In the genomic region with DNA sequence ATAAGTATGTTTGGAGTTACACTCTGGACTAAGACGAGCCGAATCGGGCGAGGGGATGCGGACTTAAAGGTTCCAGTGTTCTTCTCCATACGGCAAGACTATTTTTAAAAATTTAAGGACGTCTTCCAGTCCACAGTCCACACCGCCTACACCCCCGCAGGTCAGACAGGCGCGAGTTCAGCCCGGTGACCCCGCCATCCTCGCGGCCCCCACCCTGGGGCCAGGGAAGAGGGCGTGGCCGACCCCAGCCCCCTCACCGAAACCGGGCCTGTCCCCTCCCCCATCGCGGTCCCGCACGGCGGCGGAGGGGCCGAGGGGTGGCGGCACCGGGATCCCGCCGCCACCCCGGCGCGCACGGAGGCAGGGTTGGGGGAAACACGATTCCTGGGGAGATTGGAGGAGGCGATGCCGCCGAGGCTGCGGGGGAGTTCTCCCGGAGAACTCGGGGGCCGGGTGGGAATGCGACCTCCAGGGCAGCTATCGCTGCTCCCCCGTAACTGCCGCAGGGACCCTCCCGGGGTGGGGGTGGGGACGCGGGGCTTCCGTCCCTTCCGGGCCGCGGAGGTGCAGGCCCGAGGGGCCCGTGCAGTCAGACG, we compare ENCODE assay signal across 8 cellular contexts. TPM values are rescaled to one million over a fixed set of nuclear protein-coding genes. Genes with fewer than 3 reads are reported as not detected.
DNase-seq lines count a peak whose midpoint lies in the region; TF ChIP-seq lines count a peak whose summit lies in the region.

No MANE protein-coding gene starts in this region.

- H3K4me1 ChIP-seq in CD8-positive, alpha-beta memory T cell (ENCODE audit: insufficient read depth, low read length): peaks cover 9% of the 10 kb centered on the region
- peaks cover 0 to 18% of the 10 kb centered on the region in 2 donors for H3K4me1 ChIP-seq in right atrium auricular region

- no peaks in the 10 kb centered on the region for H3K9me3 Mint-ChIP-seq in CD8-positive, alpha-beta memory T cell
- no peaks in the 10 kb centered on the region for H3K9me3 Mint-ChIP-seq in HFFc6
- no peaks in the 10 kb centered on the region for H3K9me3 Mint-ChIP-seq in activated CD4-positive, alpha-beta memory T cell treated with anti-CD3 and anti-CD28 coated beads for 36 hours

- TF ChIP-seq CTCF in HFFc6 (IDR thresholded peaks at IDR 0.05) (no peak), right atrium auricular region (IDR thresholded peaks at IDR 0.05) (no peak)

- H3K36me3 Mint-ChIP-seq in CD8-positive, alpha-beta memory T cell: no peaks in the 10 kb centered on the region
- H3K36me3 Mint-ChIP-seq in HFFc6 (ENCODE audit: low read depth): no peaks in the 10 kb centered on the region
- no peaks in the 10 kb centered on the region for H3K36me3 Mint-ChIP-seq in activated CD4-positive, alpha-beta memory T cell treated with anti-CD3 and anti-CD28 coated beads for 36 hours

- no peaks in the 10 kb centered on the region for H3K27me3 ChIP-seq in CD8-positive, alpha-beta memory T cell (ENCODE audit: insufficient read depth, low read length, poor library complexity, severe bottlenecking)
- no peaks in the 10 kb centered on the region for H3K27me3 ChIP-seq in right atrium auricular region

- H3K36me3 ChIP-seq in CD8-positive, alpha-beta memory T cell (ENCODE audit: insufficient read depth, low read length): no peaks in the 10 kb centered on the region
- no peaks in the 10 kb centered on the region for H3K36me3 ChIP-seq in right atrium auricular region

- H3K27me3 Mint-ChIP-seq in CD8-positive, alpha-beta memory T cell: peaks cover 18 to 22% of the 10 kb centered on the region in 2 donors
- peaks cover 5% of the 10 kb centered on the region for H3K27me3 Mint-ChIP-seq in HFFc6 (ENCODE audit: insufficient read depth)
- H3K27me3 Mint-ChIP-seq in activated CD4-positive, alpha-beta memory T cell treated with anti-CD3 and anti-CD28 coated beads for 36 hours: peaks cover 13% of the 10 kb centered on the region

- no peak overlapping the region for H3K27ac ChIP-seq in CD8-positive, alpha-beta memory T cell (ENCODE audit: low read depth, low read length)
- H3K27ac ChIP-seq in right atrium auricular region (peak overlapping the region; percentile 90 to 96), skin epidermis (peak overlapping the region; percentile 23 to 88 (median 83))

- H3K4me3 ChIP-seq in CD8-positive, alpha-beta memory T cell (ENCODE audit: low read length): peak overlapping the region; percentile 39
- peak overlapping the region; percentile 64 to 86 for H3K4me3 ChIP-seq in right atrium auricular region
- H3K4me3 ChIP-seq in skin epidermis: peak overlapping the region; percentile 43 to 67 (median 50)

- no peak for DNase-seq in CD8-positive, alpha-beta memory T cell
- DNase-seq in HFFc6: no peak
- no peak for DNase-seq in activated CD4-positive, alpha-beta memory T cell treated with anti-CD3 and anti-CD28 coated beads for 36 hours
- no peak for DNase-seq in right atrium auricular region (ENCODE audit: low spot score)
- no peak for DNase-seq in germinal center (ENCODE audit: low spot score)
- DNase-seq in RKO (ENCODE audit: low spot score): no peak
- DNase-seq in Kasumi-1 (lab: John Stamatoyannopoulos, UW): no peak

- POLR2A ChIA-PET in CD8-positive, alpha-beta memory T cell (lab: Charles Lee): interaction anchor here (1.2 kb wide), 1 partner anchor 23 kb away, joined by 5 read pairs; no protein-coding TSS in a partner anchor
- POLR2A ChIA-PET in activated CD4-positive, alpha-beta memory T cell treated with anti-CD3 and anti-CD28 coated beads for 36 hours (lab: Charles Lee): no interaction called here

- peak overlapping the region in 5 of 8 donors; percentile 39 to 79 (median 47) for H3K27ac Mint-ChIP-seq in CD8-positive, alpha-beta memory T cell
- H3K27ac Mint-ChIP-seq in HFFc6: peak overlapping the region; percentile 89
- H3K27ac Mint-ChIP-seq in activated CD4-positive, alpha-beta memory T cell treated with anti-CD3 and anti-CD28 coated beads for 36 hours: no peak overlapping the region

- no peaks in the 10 kb centered on the region for H3K9me3 ChIP-seq in CD8-positive, alpha-beta memory T cell (ENCODE audit: low read length)
- H3K9me3 ChIP-seq in right atrium auricular region: no peaks in the 10 kb centered on the region

- H3K4me1 Mint-ChIP-seq in CD8-positive, alpha-beta memory T cell: peaks cover 9 to 12% (median 12%) of the 10 kb centered on the region in 3 donors
- peaks cover 32% of the 10 kb centered on the region for H3K4me1 Mint-ChIP-seq in HFFc6 (ENCODE audit: low read depth)
- peaks cover 10% of the 10 kb centered on the region for H3K4me1 Mint-ChIP-seq in activated CD4-positive, alpha-beta memory T cell treated with anti-CD3 and anti-CD28 coated beads for 36 hours (ENCODE audit: low read depth)

- CTCF ChIA-PET in CD8-positive, alpha-beta memory T cell (lab: Charles Lee): no interaction called here
- CTCF ChIA-PET in activated CD4-positive, alpha-beta memory T cell treated with anti-CD3 and anti-CD28 coated beads for 36 hours (lab: Charles Lee): no interaction called here

- intact Hi-C loops in activated CD4-positive, alpha-beta memory T cell treated with anti-CD3 and anti-CD28 coated beads for 36 hours (cut with micrococcal nuclease): loop anchor here (5.0 kb wide), 1 partner anchor 198 kb away; no protein-coding TSS in a partner anchor

- peak overlapping the region; percentile 77 to 86 (median 84) for H3K4me3 Mint-ChIP-seq in CD8-positive, alpha-beta memory T cell
- peak overlapping the region; percentile 85 for H3K4me3 Mint-ChIP-seq in HFFc6
- peak overlapping the region; percentile 61 for H3K4me3 Mint-ChIP-seq in activated CD4-positive, alpha-beta memory T cell treated with anti-CD3 and anti-CD28 coated beads for 36 hours

RNA-seq across cellular contexts. Expression of gene SMAD7, which starts 24.6 kb away (rescaled TPM):
- total RNA-seq in CD8-positive, alpha-beta memory T cell: 10 to 100 TPM; 23.3 TPM
- polyA plus RNA-seq in CD8-positive, alpha-beta memory T cell: 7.0 TPM
- total RNA-seq in HFFc6 (2021; fragmentation: NEBNext Ultra II Directional; extraction: Animal tissue kit (Norgen Biotek cat#: 25700)): 10 to 100 TPM; 29.6 to 35.8 (median 30.7) TPM
- 10 to 100 TPM; 13.6 to 14.4 TPM for total RNA-seq in activated CD4-positive, alpha-beta memory T cell treated with anti-CD3 and anti-CD28 coated beads for 36 hours
- 10 to 100 TPM; 55.1 to 98.1 TPM for total RNA-seq in right atrium auricular region
